Comparison of ENCODE assay signal across 8 cellular contexts in the genomic region with DNA sequence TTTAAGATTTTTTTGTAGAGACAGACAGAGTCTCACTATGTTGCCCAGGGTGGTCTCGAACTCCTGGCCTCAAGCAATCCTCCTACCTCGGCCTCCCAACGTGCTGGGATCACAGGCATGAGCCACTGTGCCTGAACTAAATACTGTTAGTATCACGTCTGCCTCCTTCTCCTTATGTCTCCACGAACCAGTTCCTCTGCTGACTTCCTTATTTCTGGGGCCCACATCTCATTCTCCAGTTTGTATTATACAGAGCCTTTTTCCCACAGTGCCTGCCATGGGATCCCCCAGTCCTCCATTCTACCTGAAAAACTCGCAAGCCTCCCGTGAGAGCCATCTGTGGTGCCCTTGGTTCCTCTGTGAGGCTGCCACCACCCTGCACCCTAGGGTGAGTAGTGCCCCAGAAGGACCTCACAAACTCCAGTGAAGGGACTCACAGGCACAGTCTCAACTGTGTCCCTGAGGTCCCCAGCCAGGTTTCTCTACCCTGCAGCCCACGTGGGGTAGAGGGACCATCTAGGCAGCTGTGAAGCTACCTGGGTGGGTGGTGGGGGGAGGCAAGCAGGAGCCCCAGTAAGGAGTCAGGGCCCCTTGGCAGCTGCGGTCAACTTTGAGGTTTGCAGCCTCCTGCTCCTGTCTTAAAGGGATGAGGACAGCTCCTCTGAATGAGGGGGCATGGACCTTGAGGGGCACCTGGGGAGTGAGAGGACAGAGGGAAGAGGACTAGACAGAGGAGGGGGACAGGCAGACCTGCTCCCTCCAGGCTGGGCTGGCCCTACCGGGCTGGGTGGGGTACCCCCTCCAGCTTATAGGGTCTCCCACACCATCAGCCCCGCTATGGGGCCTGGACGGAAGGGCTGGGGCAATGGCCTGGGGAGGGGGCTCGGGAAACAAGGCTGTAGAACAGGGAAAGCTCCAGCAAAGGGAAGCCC. TPM values are rescaled to one million over a fixed set of nuclear protein-coding genes. Genes with fewer than 3 reads are reported as not detected.
DNase-seq lines count a peak whose midpoint lies in the region; ATAC-seq, FAIRE-seq and TF ChIP-seq lines count a peak whose summit lies in the region.
"Had no signal": no experiment of that assay in that cellular context is flagged by ENCODE, and none has a peak within 500 bp of the region (broad histone marks: within the 10 kb centered on the region; RNA-seq: fewer than 3 reads in every experiment).

No MANE protein-coding gene starts in this region.

- intact Hi-C loops in endothelial cell of umbilical vein (cut with micrococcal nuclease), result loop anchor here (5.0 kb wide), 1 partner anchor 149 kb away; no protein-coding TSS in a partner anchor

- POLR2A ChIA-PET in endothelial cell of umbilical vein (lab: Charles Lee), result no interaction called here

- no peaks in the 10 kb centered on the region for H3K27me3 Mint-ChIP-seq in natural killer cell treated with Interleukin-12 subunit alpha and Interleukin-12 subunit beta and Interleukin-15 and Interleukin-18, amount 100 ng/mL, for 72 hours

- H3K36me3 ChIP-seq in HAP-1 (replicated peaks), result no peaks in the 10 kb centered on the region
- H3K36me3 ChIP-seq in SJSA1, result peaks cover 4% of the 10 kb centered on the region; the same call in 1 of the 2 replicates
- H3K36me3 ChIP-seq in endothelial cell of umbilical vein (ENCODE audit: control insufficient read depth in 2 of 2, extremely low read depth in 1 of 2, insufficient read depth in 2 of 2, low read length in 2 of 2), result no peaks in the 10 kb centered on the region

- H3K4me2 ChIP-seq in endothelial cell of umbilical vein (ENCODE audit: insufficient read depth, low read length), result peak overlapping the region; percentile 65

- H3K4me1 Mint-ChIP-seq in natural killer cell treated with Interleukin-12 subunit alpha and Interleukin-12 subunit beta and Interleukin-15 and Interleukin-18, amount 100 ng/mL, for 72 hours (ENCODE audit: low read depth in 2 of 2), result peaks cover 35 to 39% of the 10 kb centered on the region in 2 donors

- ATAC-seq in natural killer cell treated with Interleukin-12 subunit alpha and Interleukin-12 subunit beta and Interleukin-15 and Interleukin-18, amount 100 ng/mL, for 72 hours, result peak; percentile 28 to 43
- ATAC-seq in GM21723 (IDR thresholded peaks at IDR 0.05; ENCODE audit: unreplicated experiment), result no peak

- H3K27ac ChIP-seq in SJSA1, result no peak overlapping the region
- H3K27ac ChIP-seq in endothelial cell of umbilical vein (ENCODE audit: insufficient read depth, low read depth, low read length), result no peak overlapping the region
- H3K27ac ChIP-seq in caudate nucleus (ENCODE audit: low read depth, low read length), result no peak overlapping the region

- no TSS peak for BruUV-seq in endothelial cell of umbilical vein (replicated peaks; lab: Mats Ljungman, UMichigan)

- dilution Hi-C loops in endothelial cell of umbilical vein (cut with MboI; ENCODE audit: extremely low pct_ligation_motif_present, low sequenced_read_pairs), result no loop called here

- no peak for FAIRE-seq in endothelial cell of umbilical vein (lab: Jason Lieb, UNC)
- FAIRE-seq: TTC549 had no signal

- H2AFZ ChIP-seq in endothelial cell of umbilical vein (ENCODE audit: low read depth, low read length), result peak overlapping the region; percentile 88

- no peaks in the 10 kb centered on the region for H3K9me3 Mint-ChIP-seq in natural killer cell treated with Interleukin-12 subunit alpha and Interleukin-12 subunit beta and Interleukin-15 and Interleukin-18, amount 100 ng/mL, for 72 hours

- H3K4me3 Mint-ChIP-seq in natural killer cell treated with Interleukin-12 subunit alpha and Interleukin-12 subunit beta and Interleukin-15 and Interleukin-18, amount 100 ng/mL, for 72 hours, result peak overlapping the region; percentile 65

- H3K27me3 ChIP-seq in HAP-1 (ENCODE audit: low read depth) (no peaks in the 10 kb centered on the region), SJSA1 (replicated peaks) (no peaks in the 10 kb centered on the region), endothelial cell of umbilical vein (ENCODE audit: control insufficient read depth in 2 of 2, insufficient read depth in 2 of 2, low read length in 2 of 2) (no peaks in the 10 kb centered on the region)

- peak overlapping the region; percentile 17 for H3K9ac ChIP-seq in endothelial cell of umbilical vein (replicated peaks; ENCODE audit: extremely low read depth, insufficient read depth, low read length)

- no peaks in the 10 kb centered on the region for H3K36me3 Mint-ChIP-seq in natural killer cell treated with Interleukin-12 subunit alpha and Interleukin-12 subunit beta and Interleukin-15 and Interleukin-18, amount 100 ng/mL, for 72 hours

- CTCF ChIA-PET in endothelial cell of umbilical vein (lab: Charles Lee), result interaction anchor here (0.8 to 3.8 kb wide), 4 partner anchors 134 to 406 kb away, joined by 3 to 148 read pairs (median 13); no protein-coding TSS in a partner anchor

- H3K4me3 ChIP-seq in HAP-1 (peak overlapping the region; percentile 60), SJSA1 (peak overlapping the region; percentile 66), endothelial cell of umbilical vein (replicated peaks in 1 of 3; ENCODE audit: insufficient read depth in 1 of 3, low read depth in 1 of 3, low read length in 3 of 3) (peak overlapping the region in 2 of 3 experiments; percentile 51 to 56)

- DNase-seq in HAP-1 (ENCODE audit: low spot score in 2 of 2) (no peak), SJSA1 (ENCODE audit: low read depth in 1 of 2, low spot score in 2 of 2) (no peak), endothelial cell of umbilical vein (ENCODE audit: low read depth, low spot score) (no peak), NCI-H146 (lab: John Stamatoyannopoulos, UW) (no peak), caudate nucleus (lab: John Stamatoyannopoulos, UW) (no peak)
- no peak for DNase-seq in natural killer cell treated with Interleukin-12 subunit alpha and Interleukin-12 subunit beta and Interleukin-15 and Interleukin-18, amount 100 ng/mL, for 72 hours (ENCODE audit: low spot score)

- no peaks in the 10 kb centered on the region for H3K9me1 ChIP-seq in endothelial cell of umbilical vein (replicated peaks; ENCODE audit: control insufficient read depth, extremely low read depth, insufficient read depth, low read length)

- no peaks in the 10 kb centered on the region for H3K9me3 ChIP-seq in HAP-1
- no peaks in the 10 kb centered on the region for H3K9me3 ChIP-seq in SJSA1 (replicated peaks)
- no peaks in the 10 kb centered on the region for H3K9me3 ChIP-seq in endothelial cell of umbilical vein (replicated peaks; ENCODE audit: control insufficient read depth, insufficient read depth, low read length)

- in situ Hi-C loops in HAP-1 (cut with MboI; ENCODE audit: low sequenced_read_pairs), result loop anchor here (5.0 kb wide), 1 partner anchor 379 kb away; no protein-coding TSS in a partner anchor

- TF ChIP-seq CTCF in endothelial cell of umbilical vein (IDR thresholded peaks at IDR 0.05; ENCODE audit: extremely low read depth in 1 of 2, insufficient read depth in 1 of 2, low read depth in 1 of 2, low read length in 2 of 2), result no peak

- H3K79me2 ChIP-seq in endothelial cell of umbilical vein (ENCODE audit: control insufficient read depth, insufficient read depth, low read length), result no peaks in the 10 kb centered on the region

- no peak for TF ChIP-seq POLR2A in endothelial cell of umbilical vein (IDR thresholded peaks at IDR 0.05; ENCODE audit: low read depth, low read length)

- H3K27ac Mint-ChIP-seq in natural killer cell treated with Interleukin-12 subunit alpha and Interleukin-12 subunit beta and Interleukin-15 and Interleukin-18, amount 100 ng/mL, for 72 hours, result peak overlapping the region; percentile 45 to 75

- no peaks in the 10 kb centered on the region for H4K20me1 ChIP-seq in endothelial cell of umbilical vein (replicated peaks; ENCODE audit: control insufficient read depth, extremely low read depth, insufficient read depth, low read length)

- peaks cover 5% of the 10 kb centered on the region; the same call in 1 of the 2 replicates for H3K4me1 ChIP-seq in HAP-1
- H3K4me1 ChIP-seq in SJSA1 (replicated peaks), result peaks cover 15% of the 10 kb centered on the region
- H3K4me1 ChIP-seq in endothelial cell of umbilical vein (ENCODE audit: control insufficient read depth, extremely low read depth, insufficient read depth, low read length), result peaks cover 9% of the 10 kb centered on the region

RNA-seq across cellular contexts. Expression of gene PSTPIP2, which starts 1.1 kb away (rescaled TPM):
- total RNA-seq in SJSA1 (2014; rRNA removed; shearing (Covaris generic)), result 4.0 and 6.8 TPM in 2 replicates
- 1.6 and 3.4 TPM in 2 replicates for total RNA-seq in endothelial cell of umbilical vein
- polyA plus RNA-seq in endothelial cell of umbilical vein, result 4.5 and 4.9 TPM in 2 replicates
- polyA plus RNA-seq in endothelial cell of umbilical vein (2011; cell fraction: cytosol; rRNA removed), result 8.4 and 8.9 TPM in 2 replicates
- polyA plus RNA-seq in endothelial cell of umbilical vein (2011; cell fraction: nucleus; rRNA removed), result 10.7 and 11.6 TPM in 2 replicates
- 12.8 and 15.0 TPM in 2 replicates for polyA plus RNA-seq in endothelial cell of umbilical vein (2012)
- polyA minus RNA-seq in endothelial cell of umbilical vein, result 6.1 and 6.8 TPM in 2 replicates
- polyA minus RNA-seq in endothelial cell of umbilical vein (2011; cell fraction: cytosol; rRNA and poly(A)+ RNA removed), result 1.4 TPM
- polyA minus RNA-seq in endothelial cell of umbilical vein (2011; cell fraction: nucleus; rRNA and poly(A)+ RNA removed), result 9.0 and 10.1 TPM in 2 replicates
- 10 to 100 TPM; 29.5 to 65.6 TPM for total RNA-seq in natural killer cell treated with Interleukin-12 subunit alpha and Interleukin-12 subunit beta and Interleukin-15 and Interleukin-18, amount 100 ng/mL, for 72 hours

RNA-seq across cellular contexts. Expression of gene ATP5F1A, which starts 27.1 kb away (rescaled TPM):
- total RNA-seq in SJSA1 (2014; rRNA removed; shearing (Covaris generic)), result 680 and 776 TPM in 2 replicates
- total RNA-seq in endothelial cell of umbilical vein, result 374 and 405 TPM in 2 replicates
- 491 and 585 TPM in 2 replicates for polyA plus RNA-seq in endothelial cell of umbilical vein
- 543 and 644 TPM in 2 replicates for polyA plus RNA-seq in endothelial cell of umbilical vein (2011; cell fraction: cytosol; rRNA removed)
- polyA plus RNA-seq in endothelial cell of umbilical vein (2011; cell fraction: nucleus; rRNA removed), result 338 and 394 TPM in 2 replicates
- 347 and 441 TPM in 2 replicates for polyA plus RNA-seq in endothelial cell of umbilical vein (2012)
- polyA minus RNA-seq in endothelial cell of umbilical vein, result 623 and 669 TPM in 2 replicates
- polyA minus RNA-seq in endothelial cell of umbilical vein (2011; cell fraction: cytosol; rRNA and poly(A)+ RNA removed), result 376 TPM
- polyA minus RNA-seq in endothelial cell of umbilical vein (2011; cell fraction: nucleus; rRNA and poly(A)+ RNA removed), result 100 and 141 TPM in 2 replicates
- 100 to 1,000 TPM; 312 to 462 TPM for total RNA-seq in natural killer cell treated with Interleukin-12 subunit alpha and Interleukin-12 subunit beta and Interleukin-15 and Interleukin-18, amount 100 ng/mL, for 72 hours

RNA-seq across cellular contexts. Expression of gene HAUS1, which starts 33.2 kb away (rescaled TPM):
- total RNA-seq in SJSA1 (2014; rRNA removed; shearing (Covaris generic)), result 86.3 and 97.4 TPM in 2 replicates
- total RNA-seq in endothelial cell of umbilical vein, result 57.1 and 60.6 TPM in 2 replicates
- 29.4 and 29.9 TPM in 2 replicates for polyA plus RNA-seq in endothelial cell of umbilical vein
- 116 and 121 TPM in 2 replicates for polyA plus RNA-seq in endothelial cell of umbilical vein (2011; cell fraction: cytosol; rRNA removed)
- 34.7 and 49.8 TPM in 2 replicates for polyA plus RNA-seq in endothelial cell of umbilical vein (2011; cell fraction: nucleus; rRNA removed)
- 43.8 and 75.3 TPM in 2 replicates for polyA plus RNA-seq in endothelial cell of umbilical vein (2012)
- 18.4 and 26.9 TPM in 2 replicates for polyA minus RNA-seq in endothelial cell of umbilical vein
- polyA minus RNA-seq in endothelial cell of umbilical vein (2011; cell fraction: cytosol; rRNA and poly(A)+ RNA removed), result 22.0 TPM
- polyA minus RNA-seq in endothelial cell of umbilical vein (2011; cell fraction: nucleus; rRNA and poly(A)+ RNA removed), result 8.0 and 8.4 TPM in 2 replicates
- total RNA-seq in natural killer cell treated with Interleukin-12 subunit alpha and Interleukin-12 subunit beta and Interleukin-15 and Interleukin-18, amount 100 ng/mL, for 72 hours, result 10 to 100 TPM; 32.7 to 42.3 TPM
